ENCODE assay signal across 22 cellular contexts in the genomic region with DNA sequence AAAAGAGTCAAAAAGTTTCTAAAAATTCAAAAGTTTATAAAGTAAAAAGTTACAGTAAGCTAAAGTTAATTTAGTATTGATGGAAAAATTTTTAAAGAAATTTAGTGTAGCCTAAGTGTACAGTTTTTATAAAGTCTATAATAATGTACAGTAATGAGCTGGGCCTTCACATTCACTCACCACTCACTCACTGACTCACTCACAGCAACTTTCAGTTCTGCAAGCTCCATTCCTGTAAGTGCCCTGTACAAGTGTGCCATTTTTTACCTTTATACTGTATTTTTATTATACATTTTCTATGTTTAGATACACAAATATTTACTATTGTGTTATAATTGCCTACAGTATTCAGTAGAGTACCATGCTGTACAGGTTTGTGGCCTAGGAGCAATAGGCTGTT.
DNase-seq lines count a peak whose midpoint lies in the region; ATAC-seq, FAIRE-seq and TF ChIP-seq lines count a peak whose summit lies in the region.
"Had no signal": no experiment of that assay in that cellular context is flagged by ENCODE, and none has a peak within 500 bp of the region (broad histone marks: within the 10 kb centered on the region; RNA-seq: fewer than 3 reads in every experiment).

No MANE protein-coding gene starts in this region.

- H3K9me2 ChIP-seq in PC-3 (replicated peaks; ENCODE audit: low read length), result no peaks in the 10 kb centered on the region

- peaks cover 6 to 10% (median 7%) of the 10 kb centered on the region in 3 experiments; a peak in 5 of 7 replicates for H3K36me3 Mint-ChIP-seq in H9 (ENCODE audit: insufficient read depth in 1 of 3, low read depth in 3 of 3)
- H3K36me3 Mint-ChIP-seq: CD4-positive, CD25-positive, alpha-beta regulatory T cell had no signal

- intact Hi-C loops in PC-3 (cut with micrococcal nuclease), result no loop called here

- no peaks in the 10 kb centered on the region for H3K27me3 Mint-ChIP-seq in H9 (ENCODE audit: low read depth)
- H3K27me3 Mint-ChIP-seq: B cell; CD4-positive, CD25-positive, alpha-beta regulatory T cell had no signal

- H3K36me3 ChIP-seq in PC-3 (ENCODE audit: low read depth, low read length), result no peaks in the 10 kb centered on the region

- H2BK12ac ChIP-seq in H9 (ENCODE audit: insufficient read length, low read depth, low read length), result no peak overlapping the region

- H3K9ac ChIP-seq in PC-3 (ENCODE audit: low read length) (no peak overlapping the region), H9 (ENCODE audit: extremely low read depth, insufficient read length, low read length) (no peak overlapping the region)

- no peak overlapping the region for H4K8ac ChIP-seq in H9 (replicated peaks; ENCODE audit: insufficient read length, low read depth, low read length)

- FAIRE-seq in GM12891 (lab: Jason Lieb, UNC), result no peak
- FAIRE-seq: G401.6 had no signal

- no peak overlapping the region for H2AK5ac ChIP-seq in H9 (ENCODE audit: insufficient read length, low read length)

- H3K9me3 ChIP-seq in PC-3 (ENCODE audit: low read length) (no peaks in the 10 kb centered on the region), H9 (ENCODE audit: control insufficient read depth, low read depth, low read length) (no peaks in the 10 kb centered on the region)

- BruUV-seq in PC-3 (replicated peaks; lab: Mats Ljungman, UMichigan), result no TSS peak

- no peak overlapping the region for H3T11ph ChIP-seq in H9 (ENCODE audit: low read length)

- H3K4ac ChIP-seq in H9 (ENCODE audit: low read depth, low read length), result no peak overlapping the region

- no peaks in the 10 kb centered on the region for H3K79me1 ChIP-seq in H9 (ENCODE audit: insufficient read depth, low read depth, low read length, poor library complexity, severe bottlenecking)

- H3K4me2 ChIP-seq in PC-3 (ENCODE audit: low read length), result no peak overlapping the region
- H3K4me2 ChIP-seq in H9 (ENCODE audit: insufficient read depth, insufficient read length, low read length), result no peak overlapping the region
- H3K4me2 ChIP-seq: GM23338 had no signal

- H3K27ac Mint-ChIP-seq in H9, result no peak overlapping the region
- H3K27ac Mint-ChIP-seq: B cell; CD4-positive, CD25-positive, alpha-beta regulatory T cell; GM23338 had no signal

- H3K14ac ChIP-seq in H9 (ENCODE audit: insufficient read depth, low read length), result no peak overlapping the region

- H4K91ac ChIP-seq in H9 (ENCODE audit: insufficient read length, low read depth, low read length), result no peak overlapping the region

- H3K56ac ChIP-seq in H9 (ENCODE audit: insufficient read length, low read depth, low read length), result no peak overlapping the region

- H2BK120ac ChIP-seq in H9 (ENCODE audit: low read depth, low read length, poor library complexity, severe bottlenecking), result no peak overlapping the region

- H4K20me1 ChIP-seq in PC-3 (ENCODE audit: low read length) (no peaks in the 10 kb centered on the region), H9 (ENCODE audit: control insufficient read depth, insufficient read depth, insufficient read length) (no peaks in the 10 kb centered on the region)

- no peaks in the 10 kb centered on the region for H3K27me3 ChIP-seq in PC-3 (ENCODE audit: low read length)
- H3K27me3 ChIP-seq in H9 (ENCODE audit: insufficient read depth, low read length), result no peaks in the 10 kb centered on the region

- H2BK5ac ChIP-seq in H9 (ENCODE audit: insufficient read length, low read length), result no peak overlapping the region

- H3K23me2 ChIP-seq in H9 (ENCODE audit: insufficient read length, low read depth, low read length, poor library complexity, severe bottlenecking), result no peaks in the 10 kb centered on the region

- H3K4me3 Mint-ChIP-seq in H9, result no peak overlapping the region
- H3K4me3 Mint-ChIP-seq: B cell; CD4-positive, CD25-positive, alpha-beta regulatory T cell; GM23338 had no signal

- TF ChIP-seq POLR2A in GM12891 (IDR thresholded peaks at IDR 0.05; ENCODE audit: low read depth, low read length), result no peak

- CTCF ChIA-PET in PC-3 (lab: Charles Lee), result no interaction called here

- H2AFZ ChIP-seq in PC-3 (ENCODE audit: low read length) (no peak overlapping the region), H9 (ENCODE audit: low read length) (no peak overlapping the region)
- H2AFZ ChIP-seq: GM23338 had no signal

- no peak overlapping the region for H3K23ac ChIP-seq in H9 (ENCODE audit: insufficient read length, low read depth, low read length)

- H2BK15ac ChIP-seq in H9 (ENCODE audit: low read depth, low read length), result no peak overlapping the region

- peaks cover 0 to 3% of the 10 kb centered on the region in 2 experiments; a peak in 1 of 4 replicates for H3K4me1 Mint-ChIP-seq in H9
- H3K4me1 Mint-ChIP-seq: GM23338 had no signal

- no peak for ATAC-seq in PC-3
- ATAC-seq: GM23338, HCT116 had no signal

- no peak overlapping the region for H3K4me3 ChIP-seq in PC-3 (ENCODE audit: low read length)
- H3K4me3 ChIP-seq: GM23338 had no signal

- H4K5ac ChIP-seq in H9 (ENCODE audit: insufficient read length, low read depth, low read length), result no peak overlapping the region

- H3F3A ChIP-seq in PC-3 (ENCODE audit: low read length, unreplicated experiment), result no peaks in the 10 kb centered on the region

- no peaks in the 10 kb centered on the region for H3K79me2 ChIP-seq in PC-3 (ENCODE audit: low read length)
- H3K79me2 ChIP-seq in H9 (ENCODE audit: insufficient read depth, low read length), result no peaks in the 10 kb centered on the region

- POLR2A ChIA-PET in PC-3 (lab: Charles Lee; ENCODE audit: unreplicated experiment), result no interaction called here

- peaks cover 3 to 17% of the 10 kb centered on the region in 2 experiments for H3K9me3 Mint-ChIP-seq in H9

- H3K27ac ChIP-seq in PC-3 (ENCODE audit: low read length), result no peak overlapping the region
- H3K27ac ChIP-seq in H9 (ENCODE audit: insufficient read length, low read depth, low read length), result no peak overlapping the region

- no peak for TF ChIP-seq CTCF in PC-3 (conservative IDR thresholded peaks at IDR 0.05; ENCODE audit: low read depth, low read length)
- no peak for TF ChIP-seq CTCF in H9 (conservative IDR thresholded peaks at IDR 0.05)

- no peak overlapping the region for H2BK20ac ChIP-seq in H9 (ENCODE audit: low read depth, low read length, poor library complexity, severe bottlenecking)

- DNase-seq in NOMO-1 treated with DMSO at 0.1 percent for 48 hours (lab: John Stamatoyannopoulos, UW; ENCODE audit: unreplicated experiment), result peak; percentile 14
- DNase-seq in NOMO-1 treated with dmso at 0.1 percent for 144 hours (lab: John Stamatoyannopoulos, UW; ENCODE audit: unreplicated experiment), result no peak
- DNase-seq in GM12891 (ENCODE audit: insufficient read length, low spot score), result no peak
- DNase-seq in PC-3, result peak; percentile 10
- peak; percentile 22 for DNase-seq in kidney tubule cell (ENCODE audit: low spot score)
- no peak for DNase-seq in H9
- DNase-seq in globus pallidus (ENCODE audit: low spot score), result no peak
- DNase-seq in NCI-H526 (lab: John Stamatoyannopoulos, UW), result no peak
- DNase-seq: 8988T; CD4-positive, CD25-positive, alpha-beta regulatory T cell; COR-L47; DMS 273 treated with DMSO at 0.1 percent for 48 hours; DND-41; NCI-H1417; NCI-H187 treated with DMSO at 0.1 percent for 48 hours; NCI-H345; RPMI8226; SIG-M5 had no signal

- no peak overlapping the region for H3K18ac ChIP-seq in H9 (ENCODE audit: insufficient read length, low read depth, low read length)

- peaks cover 5% of the 10 kb centered on the region; the same call in 1 of the 2 replicates for H3K4me1 ChIP-seq in PC-3 (ENCODE audit: insufficient read depth, low read length)
- H3K4me1 ChIP-seq in H9 (ENCODE audit: insufficient read depth, low read length), result no peaks in the 10 kb centered on the region

TF ChIP-seq in GM12891, 5 proteins besides CTCF, POLR2A, EP300 and RAD21:
- TF ChIP-seq TAF1 (IDR thresholded peaks at IDR 0.05; ENCODE audit: low read depth, low read length) (no peak), POU2F2 (IDR thresholded peaks at IDR 0.05; ENCODE audit: low read depth, low read length) (no peak), SPI1 (IDR thresholded peaks at IDR 0.05; ENCODE audit: low read depth, low read length) (peak; percentile 48; the same call in 1 of the 2 replicates)

Comparison
In these comparisons a context has a peak if more than half of its experiments do, and no peak if none do; other contexts are left out.
1. DNase-seq: peak in NOMO-1 treated with DMSO at 0.1 percent for 48 hours (single experiment), PC-3 (single experiment) and kidney tubule cell (single experiment); none in NOMO-1 treated with dmso at 0.1 percent for 144 hours (single experiment), GM12891 (single experiment), H9 (single experiment), globus pallidus (single experiment) and NCI-H526 (0 of 2).